1 cellular context compared by ENCODE assay signal in genomic region chr1:61052393-61053280, GRCh38.
TF ChIP-seq lines count a peak whose summit lies in the region.

No MANE protein-coding gene starts in this region.

TF ChIP-seq in WTC11, 78 proteins besides CTCF, POLR2A, EP300 and RAD21 (continued from another document):
- TF ChIP-seq E2F4 (CRISPR knock-in tag; IDR thresholded peaks at IDR 0.05; ENCODE audit: borderline replicate concordance, low read depth) (no peak), GTF2I (CRISPR knock-in tag; conservative IDR thresholded peaks at IDR 0.05) (no peak)
